ENCODE assay signal across 8 cellular contexts in genomic region chr2:108786354-108787208, GRCh38. TPM values are rescaled to one million over a fixed set of nuclear protein-coding genes. Genes with fewer than 3 reads are reported as not detected.
A peak's percentile ranks its signal among the peaks of the same experiment; 100 is the strongest.
DNase-seq lines count a peak whose midpoint lies in the region; ATAC-seq and TF ChIP-seq lines count a peak whose summit lies in the region.

Gene CCDC138 (plus strand): TSS chr2:108786771. CDS start chr2:108786823, 52 bp downstream.

- H3K36me3 Mint-ChIP-seq in CD14-positive monocyte = peaks cover 23 to 28% of the 10 kb centered on the region in 2 donors

- no peak for TF ChIP-seq POLR2A in lower leg skin (IDR thresholded peaks at IDR 0.05)

- peaks cover 0 to 2% (median 0%) of the 10 kb centered on the region in 3 donors for H3K27me3 Mint-ChIP-seq in CD14-positive monocyte (ENCODE audit: low read depth in 3 of 3)

- intact Hi-C loops in CD14-positive monocyte (cut with micrococcal nuclease) (no loop called here), lower leg skin (cut with DNase I; ENCODE audit: low total_unique reads) (no loop called here)

- TF ChIP-seq CTCF in CD14-positive monocyte (IDR thresholded peaks at IDR 0.05) (no peak), lower leg skin (IDR thresholded peaks at IDR 0.05) (no peak)

- peak within 1 kb of the TSS; percentile 79 for H3K4me3 ChIP-seq in lower leg skin (ENCODE audit: low read depth, poor library complexity, severe bottlenecking)

- H3K4me1 Mint-ChIP-seq in CD14-positive monocyte = peaks cover 13% of the 10 kb centered on the region

- H3K9me3 Mint-ChIP-seq in CD14-positive monocyte = no peaks in the 10 kb centered on the region

- ATAC-seq in GM19351 (IDR thresholded peaks at IDR 0.05; ENCODE audit: unreplicated experiment) (peak; percentile 92), HG03520 (IDR thresholded peaks at IDR 0.05; ENCODE audit: unreplicated experiment) (peak; percentile 94)

- H3K27ac Mint-ChIP-seq in CD14-positive monocyte = peak within 1 kb of the TSS; percentile 76 to 92 (median 89)

- H3K4me3 Mint-ChIP-seq in CD14-positive monocyte = peak within 1 kb of the TSS; percentile 96 to 98

- DNase-seq in CD14-positive monocyte (ENCODE audit: low spot score) (peak; percentile 78), NCI-H774 (lab: John Stamatoyannopoulos, UW) (peak; percentile 85), dermis microvascular lymphatic vessel endothelial cell (ENCODE audit: low read depth in 2 of 2) (peak; percentile 50 to 89), lower leg skin (ENCODE audit: low spot score in 2 of 2) (peak; percentile 72 to 96)
- DNase-seq in activated CD4-positive, alpha-beta T cell treated with anti-CD3 and anti-CD28 coated beads, Interleukin-2, amount 50 U/mL, for 24 hours (ENCODE audit: low read depth in 1 of 2, low spot score in 1 of 2) = peak; percentile 75 to 87
- DNase-seq in stimulated activated CD4-positive, alpha-beta T cell treated with anti-CD3 and anti-CD28 coated beads, Interleukin-4, amount 100 ng/mL, for 4 hours = peak; percentile 88 to 93

- WGBS in lower leg skin, 2 donors = 0% methylated on average over 54 to 67 of the region's 78 CpGs

RNA-seq across cellular contexts. Expression of gene CCDC138, which starts in this region (rescaled TPM):
- under 1 TPM; 0.54 to 0.72 TPM for polyA plus RNA-seq in CD14-positive monocyte
- 3.9 and 6.5 TPM in 2 replicates for total RNA-seq in dermis microvascular lymphatic vessel endothelial cell
- 1 to 10 TPM; 2.0 to 4.0 (median 2.9) TPM for total RNA-seq in lower leg skin

Comparison
In these comparisons a context has a peak if more than half of its experiments do, and no peak if none do; other contexts are left out.
1. Peak in every context shown above with its lines: DNase-seq, ATAC-seq and H3K4me3 ChIP-seq.
2. Peak in DNase-seq in CD14-positive monocyte; RNA of the gene not detected or under 1 TPM.